Comparison of ENCODE assay signal across 8 cellular contexts in the genomic region with DNA sequence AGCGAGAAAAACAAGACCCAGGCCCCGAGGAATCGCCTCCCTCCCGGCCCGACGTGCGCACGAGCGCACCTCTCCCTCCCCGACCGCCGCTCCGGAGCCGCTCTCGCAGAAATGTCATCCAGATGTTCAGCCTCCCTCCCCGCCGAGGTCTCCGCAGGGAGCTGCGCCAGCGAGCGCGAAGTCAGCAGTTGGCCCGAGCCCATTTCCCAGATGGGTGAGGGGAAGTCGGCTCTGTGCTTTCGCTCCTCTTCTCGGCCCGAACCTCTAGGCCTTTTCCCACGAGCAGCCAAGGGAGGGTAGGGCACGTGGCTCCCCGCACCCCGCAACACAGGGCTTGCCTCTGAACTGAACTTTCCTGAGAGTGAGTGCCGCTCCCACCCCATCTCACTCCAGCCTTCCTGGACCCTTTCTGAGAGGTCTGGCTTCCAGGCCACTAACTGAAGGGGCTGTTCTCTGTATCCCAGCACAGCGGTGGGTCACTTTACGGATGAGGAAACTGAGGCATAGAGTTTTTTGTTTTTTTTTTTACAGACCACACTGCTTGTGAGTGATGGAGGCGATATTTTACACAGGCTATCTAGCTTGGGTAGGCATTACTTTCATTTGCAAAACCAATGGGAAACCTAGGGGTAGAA. TPM values are rescaled to one million over a fixed set of nuclear protein-coding genes. Genes with fewer than 3 reads are reported as not detected.
DNase-seq lines count a peak whose midpoint lies in the region; ATAC-seq and TF ChIP-seq lines count a peak whose summit lies in the region.

No MANE protein-coding gene starts in this region.

- CTCF ChIA-PET in A673 (lab: Charles Lee), result interaction anchor here (0.6 to 2.1 kb wide), 7 partner anchors 76 to 405 kb away, joined by 3 to 57 read pairs (median 4); a partner anchor contains a TSS

- peak overlapping the region; percentile 92 for H3K27ac ChIP-seq in A673 (ENCODE audit: low read depth, low read length, poor library complexity, severe bottlenecking)
- peak overlapping the region; percentile 30; the same call in 1 of the 2 replicates for H3K27ac ChIP-seq in KMS-11
- peak overlapping the region; percentile 89 to 97 (median 94) for H3K27ac ChIP-seq in gastrocnemius medialis

- H3K4me1 ChIP-seq in A673 (ENCODE audit: insufficient read depth, low read length, poor library complexity, severe bottlenecking), result peaks cover 9% of the 10 kb centered on the region
- peaks cover 24% of the 10 kb centered on the region for H3K4me1 ChIP-seq in KMS-11 (ENCODE audit: low read depth, poor library complexity, severe bottlenecking)
- peaks cover 45 to 49% of the 10 kb centered on the region in 2 donors for H3K4me1 ChIP-seq in gastrocnemius medialis

- no peaks in the 10 kb centered on the region for H3K79me2 ChIP-seq in KMS-11 (ENCODE audit: insufficient read depth, low read depth)

- peak overlapping the region; percentile 95 for H3K4me3 ChIP-seq in A673 (ENCODE audit: low read depth, low read length, poor library complexity, severe bottlenecking)
- H3K4me3 ChIP-seq in GM12875 (ENCODE audit: low read depth, low read length), result peak overlapping the region; percentile 73
- no peak overlapping the region for H3K4me3 ChIP-seq in KMS-11 (IDR thresholded peaks at IDR 0.05; ENCODE audit: insufficient read depth, low read depth, low read length)
- H3K4me3 ChIP-seq in gastrocnemius medialis, result peak overlapping the region; percentile 62 to 94 (median 74)

- H3K27me3 ChIP-seq in A673 (replicated peaks; ENCODE audit: insufficient read depth, low read depth, low read length, poor library complexity) (no peaks in the 10 kb centered on the region), KMS-11 (ENCODE audit: insufficient read depth, low read depth) (no peaks in the 10 kb centered on the region), gastrocnemius medialis (no peaks in the 10 kb centered on the region)

- no peaks in the 10 kb centered on the region for H4K20me1 ChIP-seq in KMS-11 (ENCODE audit: insufficient read depth)

- H2AFZ ChIP-seq in KMS-11 (ENCODE audit: low read depth), result peak overlapping the region; percentile 66

- H3K4me2 ChIP-seq in KMS-11, result peak overlapping the region; percentile 51; the same call in 1 of the 2 replicates

- TF ChIP-seq POLR2A in gastrocnemius medialis (IDR thresholded peaks at IDR 0.05), result no peak

- no TSS peak for BruUV-seq in A673 (replicated peaks; lab: Mats Ljungman, UMichigan)

- peak; percentile 82 for DNase-seq in A673 (ENCODE audit: low spot score)
- DNase-seq in amygdala (lab: John Stamatoyannopoulos, UW), result peak in 33 of 56 donors; percentile 32 to 79 (median 67)
- peak in 30 of 51 donors; percentile 34 to 89 (median 66) for DNase-seq in hypothalamus (lab: John Stamatoyannopoulos, UW)
- peak in 1 of 2 donors; percentile 51 for DNase-seq in gastrocnemius medialis
- no peak for DNase-seq in cerebellar cortex (ENCODE audit: low spot score)
- no peak for DNase-seq in LoVo (ENCODE audit: low spot score)

- no peaks in the 10 kb centered on the region for H3K9me3 ChIP-seq in A673 (ENCODE audit: low read depth, low read length, poor library complexity, severe bottlenecking)
- no peaks in the 10 kb centered on the region for H3K9me3 ChIP-seq in gastrocnemius medialis

- no peak for TF ChIP-seq CTCF in A673 (conservative IDR thresholded peaks at IDR 0.05; ENCODE audit: low read depth, low read length)
- TF ChIP-seq CTCF in GM12875 (IDR thresholded peaks at IDR 0.05; ENCODE audit: borderline replicate concordance, insufficient read depth, low read depth, low read length), result no peak
- TF ChIP-seq CTCF in KMS-11 (conservative IDR thresholded peaks at IDR 0.05; ENCODE audit: low read depth, low read length), result no peak
- TF ChIP-seq CTCF in gastrocnemius medialis (IDR thresholded peaks at IDR 0.05 in 4 of 5, conservative IDR thresholded peaks at IDR 0.05 in 1 of 5), result peak in 2 of 5 experiments; percentile 22 to 38

- POLR2A ChIA-PET in A673 (lab: Charles Lee; ENCODE audit: low non-redundant PET), result no interaction called here

- in situ Hi-C loops in gastrocnemius medialis (cut with MboI; ENCODE audit: low sequenced_read_pairs in 4 of 4), result loop anchor here in 3 of 4 donors (5.0 to 10.0 kb wide), 4 partner anchors 71 to 271 kb away; no protein-coding TSS in a partner anchor

- no peaks in the 10 kb centered on the region for H3K36me3 ChIP-seq in A673 (ENCODE audit: insufficient read depth, low read length, poor library complexity, severe bottlenecking)
- H3K36me3 ChIP-seq in KMS-11 (ENCODE audit: insufficient read depth), result no peaks in the 10 kb centered on the region
- no peaks in the 10 kb centered on the region for H3K36me3 ChIP-seq in gastrocnemius medialis

- H3K9ac ChIP-seq in KMS-11, result peak overlapping the region; percentile 92; the same call in 1 of the 2 replicates

- ATAC-seq in gastrocnemius medialis, result peak in 1 of 2 donors; percentile 0

- intact Hi-C loops in A673 (cut with micrococcal nuclease; ENCODE audit: unreplicated experiment), result loop anchor here (1.0 to 5.0 kb wide), 4 partner anchors 76 to 676 kb away; a partner anchor contains a TSS
- intact Hi-C loops in gastrocnemius medialis (cut with DNase I; ENCODE audit: low total_unique reads), result loop anchor here (1.0 to 10.0 kb wide), 6 partner anchors 76 to 1098 kb away; a partner anchor contains a TSS

RNA-seq across cellular contexts. Expression of a gene that starts 1.0 kb away (rescaled TPM):
- total RNA-seq in A673 (2021) (11.6 and 12.8 TPM in 2 replicates), gastrocnemius medialis (100 to 1,000 TPM in 1 of 4 donors, 10 to 100 TPM in 3; 28.3 to 102 (median 60.8) TPM)

RNA-seq across cellular contexts. Expression of a gene that starts 2.7 kb away (rescaled TPM):
- total RNA-seq in A673 (2021), result 20.3 and 31.1 TPM in 2 replicates
- total RNA-seq in gastrocnemius medialis, result 10 to 100 TPM in 3 of 4 donors, 1 to 10 TPM in 1; 8.7 to 18.1 (median 14.2) TPM

Comparison
In these comparisons a context has a peak if more than half of its experiments do, and no peak if none do; other contexts are left out.
1. DNase-seq: peak in A673 (single experiment), amygdala (33 of 56) and hypothalamus (30 of 51); none in cerebellar cortex (single experiment) and LoVo (single experiment).
2. H3K27ac ChIP-seq: peak in every context shown above with its lines; median percentile 94 in gastrocnemius medialis; 92 in A673; 30 in KMS-11.